In the genomic region with DNA sequence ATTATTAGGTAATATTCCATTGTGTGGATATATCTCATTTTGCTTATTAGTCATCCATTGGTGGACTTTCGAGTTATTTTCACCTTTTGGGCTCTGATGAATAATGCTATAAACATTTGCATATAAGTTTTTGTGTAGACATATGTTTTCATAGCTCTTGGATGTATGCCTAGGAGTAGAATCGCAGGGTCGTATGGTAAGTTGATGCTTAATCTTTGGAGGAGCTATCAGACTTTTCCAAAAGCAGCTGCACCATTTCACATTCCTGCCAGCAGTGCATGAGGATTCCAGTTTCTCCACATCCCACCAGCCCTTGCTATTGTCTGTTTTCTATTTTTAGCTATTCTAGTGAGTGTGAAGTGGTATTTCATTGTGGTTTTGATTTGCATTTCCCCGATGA, we compare ENCODE assay signal across 18 cellular contexts.
A peak's percentile ranks its signal among the peaks of the same experiment; 100 is the strongest.
DNase-seq lines count a peak whose midpoint lies in the region; ATAC-seq, FAIRE-seq and TF ChIP-seq lines count a peak whose summit lies in the region.
"Had no signal": no experiment of that assay in that cellular context is flagged by ENCODE, and none has a peak within 500 bp of the region (broad histone marks: within the 10 kb centered on the region; RNA-seq: fewer than 3 reads in every experiment).

No MANE protein-coding gene starts in this region.

- H3K79me2 ChIP-seq in keratinocyte (ENCODE audit: control insufficient read depth, insufficient read depth, low read length) = peaks cover 8% of the 10 kb centered on the region

- no peaks in the 10 kb centered on the region for H3K9me3 Mint-ChIP-seq in brain
- H3K9me3 Mint-ChIP-seq in CD8-positive, alpha-beta T cell = no peaks in the 10 kb centered on the region
- H3K9me3 Mint-ChIP-seq: stimulated activated effector memory CD8-positive, alpha-beta T cell treated with anti-CD3 and anti-CD28 coated beads, Interleukin-12 subunit alpha, Interleukin-12 subunit beta, amount 100 ng/mL, for 72 hours had no signal

- no peaks in the 10 kb centered on the region for H3K27me3 ChIP-seq in keratinocyte (ENCODE audit: control insufficient read depth, extremely low read depth, insufficient read depth, low read length)
- no peaks in the 10 kb centered on the region for H3K27me3 ChIP-seq in CD8-positive, alpha-beta T cell (ENCODE audit: insufficient read depth, low read length)
- H3K27me3 ChIP-seq: adrenal gland had no signal

- FAIRE-seq in keratinocyte (lab: Jason Lieb, UNC) = no peak
- FAIRE-seq: GM19239 had no signal

- H3K4me1 ChIP-seq in keratinocyte (ENCODE audit: control insufficient read depth, extremely low read depth, insufficient read depth, low read length) = peaks cover 4% of the 10 kb centered on the region
- no peaks in the 10 kb centered on the region for H3K4me1 ChIP-seq in CD8-positive, alpha-beta T cell (ENCODE audit: insufficient read depth, low read length)
- H3K4me1 ChIP-seq: adrenal gland, psoas muscle had no signal

- H4K20me1 ChIP-seq in keratinocyte (ENCODE audit: control insufficient read depth, extremely low read depth, insufficient read depth, low read length) = no peaks in the 10 kb centered on the region

- peaks cover 6 to 11% of the 10 kb centered on the region in 2 experiments for H3K36me3 ChIP-seq in keratinocyte (ENCODE audit: control insufficient read depth in 2 of 2, extremely low read depth in 1 of 2, insufficient read depth in 2 of 2, low read length in 2 of 2)
- no peaks in the 10 kb centered on the region for H3K36me3 ChIP-seq in CD8-positive, alpha-beta T cell (ENCODE audit: insufficient read depth, low read length)

- intact Hi-C loops in CD8-positive, alpha-beta T cell (cut with DNase I, micrococcal nuclease) = no loop called here

- no peak overlapping the region for H3K27ac ChIP-seq in keratinocyte (ENCODE audit: control insufficient read depth, insufficient read depth, low read length)
- no peak overlapping the region for H3K27ac ChIP-seq in CD8-positive, alpha-beta T cell (ENCODE audit: low read depth, low read length)
- H3K27ac ChIP-seq: adrenal gland, psoas muscle, VCaP had no signal

- no peak overlapping the region for H3K4me3 ChIP-seq in keratinocyte (ENCODE audit: control insufficient read depth in 2 of 3, extremely low read depth in 1 of 3, insufficient read depth in 2 of 3, low read depth in 1 of 3, low read length in 3 of 3)
- H3K4me3 ChIP-seq in CD8-positive, alpha-beta T cell (ENCODE audit: low read depth, low read length) = no peak overlapping the region
- H3K4me3 ChIP-seq: adrenal gland, psoas muscle had no signal

- no peak overlapping the region for H3K4me3 Mint-ChIP-seq in brain
- no peak overlapping the region for H3K4me3 Mint-ChIP-seq in CD8-positive, alpha-beta T cell
- H3K4me3 Mint-ChIP-seq: stimulated activated effector memory CD8-positive, alpha-beta T cell treated with anti-CD3 and anti-CD28 coated beads, Interleukin-12 subunit alpha, Interleukin-12 subunit beta, amount 100 ng/mL, for 72 hours had no signal

- no peak for ATAC-seq in CD8-positive, alpha-beta T cell
- no peak for ATAC-seq in HG02642 (IDR thresholded peaks at IDR 0.05; ENCODE audit: poor library complexity, unreplicated experiment)
- ATAC-seq: psoas muscle; stimulated activated effector memory CD8-positive, alpha-beta T cell treated with anti-CD3 and anti-CD28 coated beads, Interleukin-12 subunit alpha, Interleukin-12 subunit beta, amount 100 ng/mL, for 72 hours had no signal

- H3K36me3 Mint-ChIP-seq in brain = peaks cover 5% of the 10 kb centered on the region
- H3K36me3 Mint-ChIP-seq in CD8-positive, alpha-beta T cell = no peaks in the 10 kb centered on the region
- H3K36me3 Mint-ChIP-seq: stimulated activated effector memory CD8-positive, alpha-beta T cell treated with anti-CD3 and anti-CD28 coated beads, Interleukin-12 subunit alpha, Interleukin-12 subunit beta, amount 100 ng/mL, for 72 hours had no signal

- no peak overlapping the region for H3K4me2 ChIP-seq in keratinocyte (ENCODE audit: control insufficient read depth, extremely low read depth, insufficient read depth, low read depth, low read length)

- no peak overlapping the region for H3K9ac ChIP-seq in keratinocyte (ENCODE audit: control insufficient read depth, extremely low read depth, insufficient read depth, low read length)

- no peaks in the 10 kb centered on the region for H3K9me1 ChIP-seq in keratinocyte (ENCODE audit: control insufficient read depth, extremely low read depth, insufficient read depth, low read length)

- CTCF ChIA-PET in CD8-positive, alpha-beta T cell (lab: Charles Lee) = no interaction called here

- dilution Hi-C loops in keratinocyte (cut with MboI; ENCODE audit: extremely low pct_ligation_motif_present, low sequenced_read_pairs) = no loop called here

- TF ChIP-seq CTCF in brain (conservative IDR thresholded peaks at IDR 0.05) = no peak
- peak in 2 of 3 experiments; percentile 19 to 26 for TF ChIP-seq CTCF in keratinocyte (optimal IDR thresholded peaks at IDR 0.05 in 1 of 3, IDR thresholded peaks at IDR 0.05 in 1 of 3, conservative IDR thresholded peaks at IDR 0.05 in 1 of 3; ENCODE audit: extremely low read depth in 1 of 3, insufficient read depth in 2 of 3, low read length in 3 of 3)
- no peak for TF ChIP-seq CTCF in CD8-positive, alpha-beta T cell (IDR thresholded peaks at IDR 0.05)

- POLR2A ChIA-PET in CD8-positive, alpha-beta T cell (lab: Charles Lee) = no interaction called here

- no peaks in the 10 kb centered on the region for H3K9me3 ChIP-seq in keratinocyte (ENCODE audit: control insufficient read depth, low read depth, low read length)
- H3K9me3 ChIP-seq in CD8-positive, alpha-beta T cell (ENCODE audit: low read length) = no peaks in the 10 kb centered on the region
- H3K9me3 ChIP-seq: adrenal gland, psoas muscle had no signal

- peaks cover 3% of the 10 kb centered on the region for H3K27me3 Mint-ChIP-seq in brain
- H3K27me3 Mint-ChIP-seq in CD8-positive, alpha-beta T cell (ENCODE audit: low read depth) = peaks cover under 1% of the 10 kb centered on the region

- DNase-seq in AG08395 (ENCODE audit: low spot score) (peak; percentile 26), HS-5 (ENCODE audit: low read depth) (peak; percentile 47), keratinocyte (ENCODE audit: low read depth, low spot score) (no peak), 8988T (no peak), ecto neural progenitor cell (ENCODE audit: low spot score) (no peak)
- no peak for DNase-seq in CD8-positive, alpha-beta T cell
- DNase-seq: adrenal gland; effector CD8-positive, alpha-beta T cell; GOT3; NCI-H1436; NCI-H748 treated with DMSO at 0.1 percent for 48 hours; psoas muscle; stimulated activated CD4-positive, alpha-beta T cell treated with anti-CD3 and anti-CD28 coated beads, Interleukin-2, amount 100 ng/mL, for 24 hours had no signal

- H3K27ac Mint-ChIP-seq in brain = peak overlapping the region in 4 of 5 experiments; percentile 5 to 50 (median 40)
- no peak overlapping the region for H3K27ac Mint-ChIP-seq in CD8-positive, alpha-beta T cell
- H3K27ac Mint-ChIP-seq: stimulated activated effector memory CD8-positive, alpha-beta T cell treated with anti-CD3 and anti-CD28 coated beads, Interleukin-12 subunit alpha, Interleukin-12 subunit beta, amount 100 ng/mL, for 72 hours had no signal

- peaks cover 32% of the 10 kb centered on the region for H3K4me1 Mint-ChIP-seq in brain
- H3K4me1 Mint-ChIP-seq in CD8-positive, alpha-beta T cell (ENCODE audit: low read depth) = peaks cover 10% of the 10 kb centered on the region

- H2AFZ ChIP-seq in keratinocyte (ENCODE audit: control insufficient read depth, low read length) = no peak overlapping the region

Comparison
In these comparisons a context has a peak if more than half of its experiments do, and no peak if none do; other contexts are left out.
1. DNase-seq: peak in AG08395 (single experiment) and HS-5 (single experiment); none in keratinocyte (single experiment), CD8-positive, alpha-beta T cell (0 of 7), 8988T (single experiment) and ecto neural progenitor cell (single experiment).
2. CTCF ChIP-seq: peak in keratinocyte (2 of 3); none in brain (0 of 2) and CD8-positive, alpha-beta T cell (single experiment).